In genomic region chr18:77862358-77862757, GRCh38 we compare ENCODE assay signal across 25 cellular contexts.
"Had no signal": no experiment of that assay in that cellular context is flagged by ENCODE, and none has a peak within 500 bp of the region (broad histone marks: within the 10 kb centered on the region; RNA-seq: fewer than 3 reads in every experiment).

No MANE protein-coding gene starts in this region.

- H3K4me1 ChIP-seq: stomach, suprapubic skin, testis, thyroid gland, tibial artery, tibial nerve, transverse colon, upper lobe of left lung, upper lobe of right lung, uterus, vagina had no signal

- H3K27me3 ChIP-seq: testis, thyroid gland, tibial artery, tibial nerve, transverse colon, upper lobe of left lung, upper lobe of right lung, uterus, vagina had no signal

- H3K9me3 ChIP-seq: suprapubic skin, testis, thoracic aorta, thyroid gland, tibial artery, tibial nerve, transverse colon, upper lobe of left lung, upper lobe of right lung, uterus, vagina had no signal

- FAIRE-seq: urothelium cell line had no signal

- H3K36me3 ChIP-seq: stomach, suprapubic skin, thoracic aorta, thyroid gland, tibial artery, tibial nerve, transverse colon, upper lobe of left lung, upper lobe of right lung, uterus, vagina had no signal

- H3K4me3 ChIP-seq: stomach, suprapubic skin, testis, thoracic aorta, thyroid gland, tibial artery, tibial nerve, transverse colon, upper lobe of left lung, upper lobe of right lung, uterus, vagina had no signal

- H3K27ac ChIP-seq: stomach, suprapubic skin, testis, thoracic aorta, thyroid gland, tibial artery, tibial nerve, transverse colon, upper lobe of left lung, upper lobe of right lung, uterus, vagina had no signal

- DNase-seq: stimulated activated CD4-positive, alpha-beta T cell treated with anti-CD3 and anti-CD28 coated beads, Interleukin-2, amount 100 ng/mL, for 48 hours; stimulated activated CD4-positive, alpha-beta T cell treated with anti-CD3 and anti-CD28 coated beads, Interleukin-4, amount 100 ng/mL, for 1 hour; stimulated activated CD4-positive, alpha-beta T cell treated with anti-CD3 and anti-CD28 coated beads, Interleukin-4, amount 100 ng/mL, for 24 hours; stimulated activated CD4-positive, alpha-beta T cell treated with anti-CD3 and anti-CD28 coated beads, Interleukin-4, amount 100 ng/mL, for 4 hours; stimulated activated CD8-positive, alpha-beta memory T cell treated with anti-CD3 and anti-CD28 coated beads, Interleukin-4, amount 100 ng/mL, for 48 hours; stimulated activated naive B cell treated with anti-CD40 and anti-IgM and Interleukin-4, amounts not matched to agents 10 μg/mL and 1 μg/mL and 100 μg/mL, for 72 hours; stimulated activated naive CD4-positive, alpha-beta T cell; stimulated activated naive CD4-positive, alpha-beta T cell treated with Interleukin-2 at 50 U/mL for 16 hours; stimulated activated naive CD8-positive, alpha-beta T cell treated with anti-CD3 and anti-CD28 coated beads, Interleukin-15, amount 100 ng/mL, for 72 hours; stimulated activated naive CD8-positive, alpha-beta T cell treated with anti-CD3 and anti-CD28 coated beads, Interleukin-15, Interleukin-2, amounts not matched to agents 100 U/mL and 50 U/mL, for 24 hours; stomach; substantia nigra; testis; thyroid gland; tibial artery; transverse colon; trophoblast cell; upper lobe of left lung; upper lobe of right lung; uterus had no signal
